In genomic region chr2:13135856-13136255, GRCh38 we compare ENCODE assay signal across 21 cellular contexts.
"Had no signal": no experiment of that assay in that cellular context is flagged by ENCODE, and none has a peak within 500 bp of the region (broad histone marks: within the 10 kb centered on the region; RNA-seq: fewer than 3 reads in every experiment).

No MANE protein-coding gene starts in this region.

- H3K27ac ChIP-seq: colonic mucosa, esophagus muscularis mucosa, foreskin keratinocyte, gastroesophageal sphincter, neutrophil, pancreas, sigmoid colon, stomach, thyroid gland, vagina had no signal

- H3K36me3 ChIP-seq: colonic mucosa, esophagus muscularis mucosa, gastroesophageal sphincter, neutrophil, pancreas, sigmoid colon, stomach, thyroid gland, vagina had no signal

- DNase-seq: colonic mucosa; effector CD8-positive, alpha-beta T cell; foreskin keratinocyte; mesenchymal stem cell; mucosa of descending colon; naive B cell; pancreas; retina; sigmoid colon; stimulated activated CD4-positive, alpha-beta T cell treated with anti-CD3 and anti-CD28 coated beads, Interleukin-2, amount 100 ng/mL, for 24 hours; stimulated activated CD4-positive, alpha-beta T cell treated with anti-CD3 and anti-CD28 coated beads, Interleukin-4, amount 100 ng/mL, for 24 hours; stimulated activated naive CD4-positive, alpha-beta T cell treated with Interleukin-2 at 50 U/mL for 16 hours; stomach; thyroid gland; trophoblast cell had no signal

- H3K27me3 ChIP-seq: colonic mucosa, esophagus muscularis mucosa, foreskin keratinocyte, gastroesophageal sphincter, neutrophil, pancreas, sigmoid colon, stomach, thyroid gland, vagina had no signal

- H3K9me3 ChIP-seq: colonic mucosa, esophagus muscularis mucosa, gastroesophageal sphincter, neutrophil, pancreas, sigmoid colon, stomach, thyroid gland, vagina had no signal

- H3K4me3 ChIP-seq: colonic mucosa, esophagus muscularis mucosa, gastroesophageal sphincter, mucosa of descending colon, pancreas, sigmoid colon, stomach, thyroid gland, vagina had no signal

- H3K4me1 ChIP-seq: colonic mucosa, esophagus muscularis mucosa, foreskin keratinocyte, gastroesophageal sphincter, sigmoid colon, stomach, thyroid gland, vagina had no signal

- ATAC-seq: foreskin keratinocyte; gastroesophageal sphincter; mucosa of descending colon; natural killer cell treated with Interleukin-12 subunit alpha and Interleukin-12 subunit beta and Interleukin-15 and Interleukin-18, amount 100 ng/mL, for 72 hours; pancreas; stimulated activated effector memory CD8-positive, alpha-beta T cell treated with anti-CD3 and anti-CD28 coated beads, Interleukin-12 subunit alpha, Interleukin-12 subunit beta, amount 100 ng/mL, for 72 hours had no signal
